ENCODE assay signal across 23 cellular contexts in the genomic region with DNA sequence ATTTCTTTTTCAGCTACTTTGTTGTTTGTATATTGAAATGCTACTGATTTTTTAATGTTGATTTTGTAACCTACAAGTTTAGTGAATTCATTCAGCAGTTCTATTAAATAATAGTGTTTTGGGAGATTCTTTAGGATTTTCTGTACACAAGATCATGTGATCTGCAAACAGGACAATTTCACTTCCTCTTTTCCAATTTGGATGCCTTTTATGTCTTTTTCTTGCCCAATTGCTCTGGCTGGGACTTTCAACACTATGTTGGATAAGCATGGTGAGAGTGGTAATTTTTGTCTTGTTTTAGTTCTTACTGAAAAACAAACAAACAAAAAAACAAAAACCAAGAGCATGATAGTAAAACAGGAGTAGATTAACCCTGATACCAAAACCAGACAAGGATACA.
DNase-seq lines count a peak whose midpoint lies in the region; ATAC-seq, FAIRE-seq and TF ChIP-seq lines count a peak whose summit lies in the region.
"Had no signal": no experiment of that assay in that cellular context is flagged by ENCODE, and none has a peak within 500 bp of the region (broad histone marks: within the 10 kb centered on the region; RNA-seq: fewer than 3 reads in every experiment).

No MANE protein-coding gene starts in this region.

- no peak overlapping the region for H3K4me2 ChIP-seq in K562 (ENCODE audit: insufficient read depth, low read length)
- H3K4me2 ChIP-seq: A549, GM23338 had no signal

- no peak overlapping the region for H3K27ac ChIP-seq in K562 (ENCODE audit: extremely low read depth, low read depth, low read length)
- H3K27ac ChIP-seq: A549 had no signal

- H3K4me3 ChIP-seq in NB4 (ENCODE audit: low read depth, low read length) = no peak overlapping the region
- H3K4me3 ChIP-seq in K562 = no peak overlapping the region
- H3K4me3 ChIP-seq: A549; BLaER1 treated with 17β-estradiol and CSF1 and Interleukin-3, amounts not matched to agents 10 nM and 100 nM; GM23338 had no signal

- H3K9me3 Mint-ChIP-seq in stimulated activated memory B cell treated with anti-CD40 and anti-IgM and Interleukin-4, amounts not matched to agents 10 μg/mL and 1 μg/mL and 100 μg/mL, for 72 hours = peaks cover 10% of the 10 kb centered on the region

- CTCF ChIA-PET in K562 (lab: Yijun Ruan, JAX; ENCODE audit: low intra/inter-chr PET ratio) = no interaction called here

- POLR2A ChIA-PET in K562 (lab: Yijun Ruan, JAX) = no interaction called here

- H3K9me1 ChIP-seq in K562 (ENCODE audit: control insufficient read depth, insufficient read depth, low read length) = no peaks in the 10 kb centered on the region

- TF ChIP-seq CTCF in NB4 (IDR thresholded peaks at IDR 0.05; ENCODE audit: low read depth, low read length) (no peak), K562 (IDR thresholded peaks at IDR 0.05 in 2 of 3, conservative IDR thresholded peaks at IDR 0.05 in 1 of 3; ENCODE audit: insufficient read depth in 2 of 3, low read depth in 1 of 3, low read length in 3 of 3) (no peak)

- H3K27me3 ChIP-seq in K562 (ENCODE audit: control insufficient read depth in 2 of 2, insufficient read depth in 2 of 2, low read length in 2 of 2) = no peaks in the 10 kb centered on the region
- H3K27me3 ChIP-seq: BE2C; BLaER1 treated with 17β-estradiol and CSF1 and Interleukin-3, amounts not matched to agents 10 nM and 100 nM had no signal

- DNase-seq in SIG-M5 treated with dmso at 0.1 percent for 504 hours (lab: John Stamatoyannopoulos, UW; ENCODE audit: unreplicated experiment) = peak; percentile 2
- DNase-seq in SIG-M5 (lab: John Stamatoyannopoulos, UW) = no peak
- peak; percentile 6 for DNase-seq in NB4 (ENCODE audit: low read depth)
- DNase-seq in K562 (ENCODE audit: extremely low read depth in 1 of 4, low spot score in 3 of 4) = no peak
- DNase-seq in head of caudate nucleus = no peak
- DNase-seq in RCC 7860 (ENCODE audit: low spot score) = no peak
- DNase-seq: 8988T; ACHN; AML-193; BE2C; CD4-positive, alpha-beta T cell; CD8-positive, alpha-beta memory T cell; DMS53; DMS79 treated with DMSO at 0.1 percent for 48 hours; GF-D8; H9 had no signal

- H3K36me3 ChIP-seq in K562 (ENCODE audit: control insufficient read depth, insufficient read depth, low read length) = no peaks in the 10 kb centered on the region
- H3K36me3 ChIP-seq: BE2C; BLaER1 treated with 17β-estradiol and CSF1 and Interleukin-3, amounts not matched to agents 10 nM and 100 nM had no signal

- H4K20me1 ChIP-seq in K562 (replicated peaks; ENCODE audit: control insufficient read depth, insufficient read depth, low read length) = no peaks in the 10 kb centered on the region
- H4K20me1 ChIP-seq: BLaER1 treated with 17β-estradiol and CSF1 and Interleukin-3, amounts not matched to agents 10 nM and 100 nM had no signal

- no peaks in the 10 kb centered on the region for H3K9me3 ChIP-seq in K562 (replicated peaks; ENCODE audit: control insufficient read depth, insufficient read depth, low read depth, low read length)
- H3K9me3 ChIP-seq: BE2C had no signal

- FAIRE-seq in K562 (lab: Jason Lieb, UNC) (no peak), RCC 7860 (lab: Jason Lieb, UNC) (no peak)
- FAIRE-seq: A549, GM19239 had no signal

- H3K4me1 ChIP-seq in K562 (replicated peaks in 1 of 2; ENCODE audit: control insufficient read depth in 2 of 2, insufficient read depth in 2 of 2, low read length in 2 of 2) = no peaks in the 10 kb centered on the region
- H3K4me1 ChIP-seq: A549, BE2C had no signal

- no peak for TF ChIP-seq POLR2A in NB4 (IDR thresholded peaks at IDR 0.05; ENCODE audit: extremely low read depth, insufficient read length)
- no peak for TF ChIP-seq POLR2A in K562 (conservative IDR thresholded peaks at IDR 0.05)

- no peaks in the 10 kb centered on the region for H3K36me3 Mint-ChIP-seq in stimulated activated memory B cell treated with anti-CD40 and anti-IgM and Interleukin-4, amounts not matched to agents 10 μg/mL and 1 μg/mL and 100 μg/mL, for 72 hours
- H3K36me3 Mint-ChIP-seq: CD14-positive monocyte had no signal

- no peaks in the 10 kb centered on the region for H3K27me3 Mint-ChIP-seq in stimulated activated memory B cell treated with anti-CD40 and anti-IgM and Interleukin-4, amounts not matched to agents 10 μg/mL and 1 μg/mL and 100 μg/mL, for 72 hours
- H3K27me3 Mint-ChIP-seq: CD4-positive, alpha-beta T cell; CD8-positive, alpha-beta memory T cell had no signal

- H3K4me1 Mint-ChIP-seq in stimulated activated memory B cell treated with anti-CD40 and anti-IgM and Interleukin-4, amounts not matched to agents 10 μg/mL and 1 μg/mL and 100 μg/mL, for 72 hours = no peaks in the 10 kb centered on the region
- H3K4me1 Mint-ChIP-seq: CD14-positive monocyte; CD8-positive, alpha-beta memory T cell; GM23338; H9 had no signal

- no peaks in the 10 kb centered on the region for H3K79me2 ChIP-seq in K562 (ENCODE audit: control insufficient read depth, insufficient read depth, low read length)

- no peak overlapping the region for H3K27ac Mint-ChIP-seq in stimulated activated memory B cell treated with anti-CD40 and anti-IgM and Interleukin-4, amounts not matched to agents 10 μg/mL and 1 μg/mL and 100 μg/mL, for 72 hours
- H3K27ac Mint-ChIP-seq: CD14-positive monocyte; CD4-positive, alpha-beta T cell; CD8-positive, alpha-beta memory T cell; GM23338; H9 had no signal

- no peak overlapping the region for H3K9ac ChIP-seq in K562 (ENCODE audit: insufficient read depth in 1 of 2, low read depth in 2 of 2, low read length in 2 of 2)
- H3K9ac ChIP-seq: BLaER1 treated with 17β-estradiol and CSF1 and Interleukin-3, amounts not matched to agents 10 nM and 100 nM had no signal

- no peak for TF ChIP-seq EP300 in K562 (IDR thresholded peaks at IDR 0.05; ENCODE audit: low read length)

- BruUV-seq in K562 (replicated peaks; lab: Mats Ljungman, UMichigan) = no TSS peak

- intact Hi-C loops in K562 (cut with micrococcal nuclease) (no loop called here), head of caudate nucleus (cut with DNase I) (no loop called here)

- no peak overlapping the region for H2AFZ ChIP-seq in K562 (ENCODE audit: low read depth, low read length)
- H2AFZ ChIP-seq: GM23338 had no signal

- H3K4me3 Mint-ChIP-seq in stimulated activated memory B cell treated with anti-CD40 and anti-IgM and Interleukin-4, amounts not matched to agents 10 μg/mL and 1 μg/mL and 100 μg/mL, for 72 hours = no peak overlapping the region
- H3K4me3 Mint-ChIP-seq: CD14-positive monocyte; CD4-positive, alpha-beta T cell; CD8-positive, alpha-beta memory T cell; GM23338; H9 had no signal

- ATAC-seq in K562 = no peak
- ATAC-seq in stimulated activated memory B cell treated with anti-CD40 and anti-IgM and Interleukin-4, amounts not matched to agents 10 μg/mL and 1 μg/mL and 100 μg/mL, for 72 hours = no peak
- ATAC-seq: A549, GM23338, HCT116 had no signal

- in situ Hi-C loops in K562 (cut with MboI) = no loop called here

- no peak for TF ChIP-seq RAD21 in K562 (CRISPR knock-in tag; conservative IDR thresholded peaks at IDR 0.05 in 1 of 2, IDR thresholded peaks at IDR 0.05 in 1 of 2)

TF ChIP-seq in K562, 482 proteins besides CTCF, POLR2A, EP300 and RAD21:
- TF ChIP-seq SPI1 (IDR thresholded peaks at IDR 0.05; ENCODE audit: borderline replicate concordance, low read depth, low read length) (peak; percentile 46; the same call in 1 of the 2 replicates), NR4A1 (CRISPR knock-in tag; IDR thresholded peaks at IDR 0.05) (no peak), NR4A1 (tag; IDR thresholded peaks at IDR 0.05) (no peak)

Comparison
In these comparisons a context has a peak if more than half of its experiments do, and no peak if none do; other contexts are left out.
1. DNase-seq: peak in SIG-M5 treated with dmso at 0.1 percent for 504 hours (single experiment) and NB4 (single experiment); none in SIG-M5 (single experiment), K562 (0 of 4), head of caudate nucleus (0 of 42) and RCC 7860 (single experiment).